In genomic region chr4:89290727-89291126, GRCh38 we compare ENCODE assay signal across 13 cellular contexts. TPM values are rescaled to one million over a fixed set of nuclear protein-coding genes. Genes with fewer than 3 reads are reported as not detected.
DNase-seq lines count a peak whose midpoint lies in the region; ATAC-seq and TF ChIP-seq lines count a peak whose summit lies in the region.
"Had no signal": no experiment of that assay in that cellular context is flagged by ENCODE, and none has a peak within 500 bp of the region (broad histone marks: within the 10 kb centered on the region; RNA-seq: fewer than 3 reads in every experiment).

No MANE protein-coding gene starts in this region.

- DNase-seq in CD4-positive, alpha-beta T cell, result no peak
- DNase-seq in SK-MEL-5 (ENCODE audit: low read depth, low spot score) (peak; percentile 69), germinal center (ENCODE audit: low spot score) (peak; percentile 17), GM10266 (ENCODE audit: extremely low spot score) (no peak), HK-2 (ENCODE audit: unreplicated experiment) (no peak), NCI-H2029 treated with DMSO at 0.1 percent for 48 hours (lab: John Stamatoyannopoulos, UW) (no peak)
- DNase-seq: erythroblast; kidney glomerular epithelial cell; MV-4-11; stimulated activated CD4-positive, alpha-beta T cell treated with anti-CD3 and anti-CD28 coated beads, Interleukin-4, amount 100 ng/mL, for 24 hours had no signal

- TF ChIP-seq CTCF in CD4-positive, alpha-beta T cell (IDR thresholded peaks at IDR 0.05), result no peak
- no peak for TF ChIP-seq CTCF in GM10266 (IDR thresholded peaks at IDR 0.05; ENCODE audit: control insufficient read depth, insufficient read depth, low read depth, missing control alignments)

- H3K4me1 Mint-ChIP-seq in CD4-positive, alpha-beta T cell (ENCODE audit: low read depth), result peaks cover 97% of the 10 kb centered on the region

- intact Hi-C loops in CD4-positive, alpha-beta T cell (cut with DNase I, micrococcal nuclease), result loop anchor here in 1 of 2 experiments (5.0 kb wide), 1 partner anchor 33 kb away; no protein-coding TSS in a partner anchor

- no peaks in the 10 kb centered on the region for H3K27me3 ChIP-seq in CD4-positive, alpha-beta T cell (ENCODE audit: control insufficient read depth, insufficient read depth, low read length)

- H3K9me3 ChIP-seq in CD4-positive, alpha-beta T cell (ENCODE audit: control insufficient read depth, low read length), result no peaks in the 10 kb centered on the region

- H3K27ac Mint-ChIP-seq in CD4-positive, alpha-beta T cell, result peak overlapping the region; percentile 89

- H3K9me3 Mint-ChIP-seq in CD4-positive, alpha-beta T cell, result no peaks in the 10 kb centered on the region

- POLR2A ChIA-PET in CD4-positive, alpha-beta T cell (lab: Charles Lee), result interaction anchor here (0.9 to 1.5 kb wide), 6 partner anchors 8 to 36 kb away, joined by 3 to 6 read pairs (median 4); no protein-coding TSS in a partner anchor

- CTCF ChIA-PET in CD4-positive, alpha-beta T cell (lab: Charles Lee), result interaction anchor here (1.1 to 1.3 kb wide), 3 partner anchors 10 to 35 kb away, joined by 3 to 4 read pairs (median 3); partner anchors contain the start of gene GPRIN3

- peak overlapping the region; percentile 78 for H3K4me3 Mint-ChIP-seq in CD4-positive, alpha-beta T cell

- peak overlapping the region; percentile 36 for H3K27ac ChIP-seq in CD4-positive, alpha-beta T cell (ENCODE audit: low read depth, low read length)

- H3K27me3 Mint-ChIP-seq in CD4-positive, alpha-beta T cell, result no peaks in the 10 kb centered on the region

- in situ Hi-C loops in SK-MEL-5 (cut with HindIII; ENCODE audit: low pct_unique_long_range_greater_than_20kb, low sequenced_read_pairs), result no loop called here

- peak; percentile 21 for ATAC-seq in CD4-positive, alpha-beta T cell (ENCODE audit: poor library complexity)
- ATAC-seq in HG02678 (IDR thresholded peaks at IDR 0.05; ENCODE audit: unreplicated experiment), result peak; percentile 40
- no peak for ATAC-seq in HG03280 (IDR thresholded peaks at IDR 0.05; ENCODE audit: unreplicated experiment)

- peaks cover 30% of the 10 kb centered on the region for H3K36me3 Mint-ChIP-seq in CD4-positive, alpha-beta T cell (ENCODE audit: low read depth)

RNA-seq across cellular contexts. Expression of gene GPRIN3, which starts 16.9 kb away (rescaled TPM):
- 10 to 100 TPM; 46.4 TPM for total RNA-seq in CD4-positive, alpha-beta T cell
- 3.8 and 5.1 TPM in 2 replicates for total RNA-seq in SK-MEL-5 (2014; rRNA removed; shearing (Covaris generic))
- polyA plus RNA-seq in SK-MEL-5 (2015; cell fraction: cytosol; rRNA removed), result 1.2 and 1.9 TPM in 2 replicates
- polyA plus RNA-seq in SK-MEL-5 (2015; cell fraction: nucleus; rRNA removed), result 1.4 and 2.3 TPM in 2 replicates
- total RNA-seq: osteocyte had no signal

Comparison
In these comparisons a context has a peak if more than half of its experiments do, and no peak if none do; other contexts are left out.
1. DNase-seq: peak in SK-MEL-5 (single experiment) and germinal center (single experiment); none in CD4-positive, alpha-beta T cell (0 of 10), GM10266 (single experiment), HK-2 (single experiment) and NCI-H2029 treated with DMSO at 0.1 percent for 48 hours (single experiment).